8 cellular contexts compared by ENCODE assay signal in the genomic region with DNA sequence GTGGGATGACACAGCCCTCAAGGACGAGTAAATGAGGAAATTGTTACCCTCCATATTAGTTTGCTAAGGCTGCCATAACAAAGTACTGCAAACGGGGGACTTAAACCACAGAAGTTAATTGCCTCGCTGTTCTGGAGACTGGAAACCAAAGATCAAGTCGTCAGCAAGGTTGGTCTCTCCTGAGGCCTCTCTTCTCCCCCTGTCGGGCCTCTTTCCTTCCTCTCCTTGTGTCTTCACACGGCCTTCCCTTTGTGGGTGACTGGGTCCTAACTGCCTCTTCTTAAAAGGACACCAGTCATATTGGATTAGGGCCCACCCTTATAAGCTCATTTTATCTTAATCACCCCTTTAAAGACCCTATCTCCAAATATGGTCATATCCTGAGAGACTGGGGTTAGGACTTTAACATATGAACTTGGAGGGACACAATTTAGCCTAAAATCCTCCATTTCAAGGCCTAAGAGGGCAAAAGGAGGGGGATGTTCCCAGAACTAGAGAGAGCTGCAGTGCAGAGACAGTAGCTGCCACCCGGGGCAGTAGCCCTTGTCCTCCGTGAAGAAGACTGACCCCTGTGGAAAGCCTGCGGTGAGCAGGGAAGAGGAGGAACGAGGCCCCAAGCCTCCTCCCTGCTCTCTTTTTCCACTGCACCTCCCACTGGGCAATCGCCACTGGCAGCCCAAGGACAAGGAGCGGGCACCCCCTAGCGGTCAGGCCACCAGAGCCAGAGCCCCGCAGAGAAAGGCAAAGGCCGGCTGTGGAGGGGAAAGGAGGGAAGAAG. TPM values are rescaled to one million over a fixed set of nuclear protein-coding genes. Genes with fewer than 3 reads are reported as not detected.
DNase-seq lines count a peak whose midpoint lies in the region; ATAC-seq lines count a peak whose summit lies in the region.

No MANE protein-coding gene starts in this region.

- DNase-seq in NCI-H524 (lab: John Stamatoyannopoulos, UW) (peak; percentile 30 to 69), NCI-H524 treated with DMSO at 0.1 percent for 48 hours (lab: John Stamatoyannopoulos, UW) (no peak), NCI-H187 (lab: John Stamatoyannopoulos, UW) (peak; percentile 65 to 80), cerebellum (ENCODE audit: low spot score) (peak; percentile 34), left kidney (ENCODE audit: low read depth, low spot score) (peak; percentile 93)
- DNase-seq in stimulated activated CD4-positive, alpha-beta T cell treated with anti-CD3 and anti-CD28 coated beads, Interleukin-4, amount 100 ng/mL, for 4 hours: peak; percentile 35 to 65

- peak; percentile 91 for ATAC-seq in HG02885 (IDR thresholded peaks at IDR 0.05; ENCODE audit: poor library complexity, unreplicated experiment)
- peak; percentile 41 to 60 for ATAC-seq in activated CD4-positive, CD25-positive, alpha-beta regulatory T cell treated with anti-CD3 and anti-CD28 coated beads, Interleukin-2, amount 50 U/mL, for 24 hours

RNA-seq across cellular contexts. Expression of gene CFAP90, which starts 35.0 kb away (rescaled TPM):
- 2.7 TPM for total RNA-seq in cerebellum

RNA-seq across cellular contexts. Expression of gene FASTKD3, which starts 52.9 kb away (rescaled TPM):
- total RNA-seq in cerebellum: 13.6 TPM

RNA-seq across cellular contexts. Expression of gene MTRR, which starts 53.0 kb away (rescaled TPM):
- 38.0 TPM for total RNA-seq in cerebellum
